Comparison of ENCODE assay signal across 17 cellular contexts in the genomic region with DNA sequence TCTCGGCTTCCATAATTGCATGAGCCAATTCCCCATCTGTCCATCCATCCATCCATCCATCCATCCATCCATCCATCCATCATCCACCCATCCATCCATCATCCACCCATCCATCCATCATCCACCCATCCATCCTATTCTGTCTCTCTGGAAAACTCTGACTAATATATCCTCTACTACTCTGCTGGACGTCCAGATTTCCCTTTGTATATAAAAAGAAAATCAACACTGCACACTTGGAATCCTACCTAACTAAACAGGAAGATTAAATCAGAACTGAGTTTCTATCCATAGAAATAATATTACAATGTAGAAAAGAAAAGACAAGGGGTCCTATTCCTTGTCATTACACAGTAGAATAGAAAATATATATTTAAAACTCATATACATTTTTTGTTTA.
A peak's percentile ranks its signal among the peaks of the same experiment; 100 is the strongest.
DNase-seq lines count a peak whose midpoint lies in the region; ATAC-seq and TF ChIP-seq lines count a peak whose summit lies in the region.
"Had no signal": no experiment of that assay in that cellular context is flagged by ENCODE, and none has a peak within 500 bp of the region (broad histone marks: within the 10 kb centered on the region; RNA-seq: fewer than 3 reads in every experiment).

No MANE protein-coding gene starts in this region.

- no peaks in the 10 kb centered on the region for H3K9me2 ChIP-seq in OCI-LY1 (ENCODE audit: low read depth, low read length)

- TF ChIP-seq CTCF in OCI-LY1 (IDR thresholded peaks at IDR 0.05; ENCODE audit: low read length), result no peak
- TF ChIP-seq CTCF in left ventricle myocardium inferior (IDR thresholded peaks at IDR 0.05; ENCODE audit: borderline replicate concordance), result no peak

- H3K4me1 ChIP-seq in BLaER1 treated with 17β-estradiol and CSF1 and Interleukin-3, amounts not matched to agents 10 nM and 100 nM, result peaks cover 9 to 22% (median 17%) of the 10 kb centered on the region in 10 experiments
- H3K4me1 ChIP-seq in OCI-LY1 (ENCODE audit: insufficient read depth, low read length, severe bottlenecking), result peaks cover 15% of the 10 kb centered on the region
- no peaks in the 10 kb centered on the region for H3K4me1 ChIP-seq in mesendoderm (ENCODE audit: control insufficient read depth, low read depth, low read length)
- peaks cover 12% of the 10 kb centered on the region for H3K4me1 ChIP-seq in left ventricle myocardium inferior
- H3K4me1 ChIP-seq: BE2C had no signal

- H3K4me3 ChIP-seq in BLaER1 treated with 17β-estradiol and CSF1 and Interleukin-3, amounts not matched to agents 10 nM and 100 nM, result no peak overlapping the region
- H3K4me3 ChIP-seq in OCI-LY1 (ENCODE audit: low read depth, low read length, poor library complexity, severe bottlenecking), result no peak overlapping the region
- H3K4me3 ChIP-seq in mesendoderm (ENCODE audit: low read length), result no peak overlapping the region
- no peak overlapping the region for H3K4me3 ChIP-seq in left ventricle myocardium inferior

- no peak overlapping the region for H3K4me3 Mint-ChIP-seq in stimulated activated memory B cell treated with anti-CD40 and anti-IgM and Interleukin-4, amounts not matched to agents 10 μg/mL and 1 μg/mL and 100 μg/mL, for 72 hours
- H3K4me3 Mint-ChIP-seq in natural killer cell treated with Interleukin-12 subunit alpha and Interleukin-12 subunit beta and Interleukin-15 and Interleukin-18, amount 100 ng/mL, for 72 hours, result no peak overlapping the region
- H3K4me3 Mint-ChIP-seq: CD14-positive monocyte; CD4-positive, alpha-beta memory T cell; H9 had no signal

- no peaks in the 10 kb centered on the region; the same call in 1 of the 2 replicates for H3F3A ChIP-seq in OCI-LY1 (ENCODE audit: insufficient read depth, low read length)

- H3K36me3 Mint-ChIP-seq in stimulated activated memory B cell treated with anti-CD40 and anti-IgM and Interleukin-4, amounts not matched to agents 10 μg/mL and 1 μg/mL and 100 μg/mL, for 72 hours, result peaks cover 5% of the 10 kb centered on the region
- no peaks in the 10 kb centered on the region for H3K36me3 Mint-ChIP-seq in natural killer cell treated with Interleukin-12 subunit alpha and Interleukin-12 subunit beta and Interleukin-15 and Interleukin-18, amount 100 ng/mL, for 72 hours

- H4K20me1 ChIP-seq in BLaER1 treated with 17β-estradiol and CSF1 and Interleukin-3, amounts not matched to agents 10 nM and 100 nM, result no peaks in the 10 kb centered on the region
- H4K20me1 ChIP-seq in OCI-LY1 (ENCODE audit: insufficient read depth, low read length), result no peaks in the 10 kb centered on the region

- no peak for ATAC-seq in stimulated activated memory B cell treated with anti-CD40 and anti-IgM and Interleukin-4, amounts not matched to agents 10 μg/mL and 1 μg/mL and 100 μg/mL, for 72 hours
- no peak for ATAC-seq in natural killer cell treated with Interleukin-12 subunit alpha and Interleukin-12 subunit beta and Interleukin-15 and Interleukin-18, amount 100 ng/mL, for 72 hours

- intact Hi-C loops in left ventricle myocardium inferior (cut with micrococcal nuclease), result loop anchor here (10.0 kb wide), 1 partner anchor 138 kb away; no protein-coding TSS in a partner anchor

- H2BK15ac ChIP-seq in mesendoderm (replicated peaks; ENCODE audit: low read depth), result no peak overlapping the region

- H2BK120ac ChIP-seq in mesendoderm (ENCODE audit: low read depth, low read length), result no peak overlapping the region

- H3K27ac Mint-ChIP-seq in stimulated activated memory B cell treated with anti-CD40 and anti-IgM and Interleukin-4, amounts not matched to agents 10 μg/mL and 1 μg/mL and 100 μg/mL, for 72 hours, result peak overlapping the region; percentile 83
- no peak overlapping the region for H3K27ac Mint-ChIP-seq in natural killer cell treated with Interleukin-12 subunit alpha and Interleukin-12 subunit beta and Interleukin-15 and Interleukin-18, amount 100 ng/mL, for 72 hours
- H3K27ac Mint-ChIP-seq: H9 had no signal

- no peak overlapping the region for H2AK5ac ChIP-seq in mesendoderm (ENCODE audit: low read length)

- H3K4ac ChIP-seq in mesendoderm (ENCODE audit: low read depth, low read length), result no peak overlapping the region

- peak; percentile 16 for DNase-seq in dermis blood vessel endothelial cell
- DNase-seq in NCI-H2171 treated with DMSO at 0.1 percent for 48 hours (lab: John Stamatoyannopoulos, UW), result no peak
- DNase-seq in natural killer cell treated with Interleukin-12 subunit alpha and Interleukin-12 subunit beta and Interleukin-15 and Interleukin-18, amount 100 ng/mL, for 72 hours (ENCODE audit: low spot score), result no peak
- no peak for DNase-seq in mesendoderm
- no peak for DNase-seq in left ventricle myocardium inferior
- DNase-seq: BE2C; CD4-positive, alpha-beta memory T cell; DMS153; DMS79; GF-D8; GOT3; H9 had no signal

- no CpG with 5 or more reads among the region's 2 CpGs for WGBS in mesendoderm (ENCODE audit: extremely low coverage, insufficient coverage, low lambda C conversion rate)

- H3K4me2 ChIP-seq in BLaER1 treated with 17β-estradiol and CSF1 and Interleukin-3, amounts not matched to agents 10 nM and 100 nM, result peak overlapping the region; percentile 5 to 57 (median 43); a peak in 13 of 22 replicates
- H3K4me2 ChIP-seq in OCI-LY1 (ENCODE audit: low read length), result no peak overlapping the region
- H3K4me2 ChIP-seq in mesendoderm (ENCODE audit: low read length), result no peak overlapping the region

- no peak overlapping the region for H3K18ac ChIP-seq in mesendoderm (ENCODE audit: low read length)

- no peak overlapping the region for H2BK5ac ChIP-seq in mesendoderm (ENCODE audit: low read length)

- H4K5ac ChIP-seq in mesendoderm (ENCODE audit: low read length), result no peak overlapping the region

- H3K4me1 Mint-ChIP-seq in stimulated activated memory B cell treated with anti-CD40 and anti-IgM and Interleukin-4, amounts not matched to agents 10 μg/mL and 1 μg/mL and 100 μg/mL, for 72 hours, result peaks cover 28% of the 10 kb centered on the region
- peaks cover 3 to 4% of the 10 kb centered on the region in 2 donors for H3K4me1 Mint-ChIP-seq in natural killer cell treated with Interleukin-12 subunit alpha and Interleukin-12 subunit beta and Interleukin-15 and Interleukin-18, amount 100 ng/mL, for 72 hours (ENCODE audit: low read depth in 2 of 2)

- H3K9ac ChIP-seq in BLaER1 treated with 17β-estradiol and CSF1 and Interleukin-3, amounts not matched to agents 10 nM and 100 nM, result no peak overlapping the region
- H3K9ac ChIP-seq in OCI-LY1 (ENCODE audit: low read length), result no peak overlapping the region
- no peak overlapping the region for H3K9ac ChIP-seq in mesendoderm (ENCODE audit: low read length)

- no peaks in the 10 kb centered on the region for H3K27me3 ChIP-seq in BLaER1 treated with 17β-estradiol and CSF1 and Interleukin-3, amounts not matched to agents 10 nM and 100 nM
- no peaks in the 10 kb centered on the region for H3K27me3 ChIP-seq in OCI-LY1 (ENCODE audit: insufficient read depth, low read length)
- no peaks in the 10 kb centered on the region for H3K27me3 ChIP-seq in mesendoderm (ENCODE audit: insufficient read depth, low read length, poor library complexity)
- H3K27me3 ChIP-seq in left ventricle myocardium inferior (ENCODE audit: low read depth), result no peaks in the 10 kb centered on the region
- H3K27me3 ChIP-seq: BE2C had no signal

- H3K56ac ChIP-seq in mesendoderm (ENCODE audit: low read length), result no peak overlapping the region

- H3K27me3 Mint-ChIP-seq in stimulated activated memory B cell treated with anti-CD40 and anti-IgM and Interleukin-4, amounts not matched to agents 10 μg/mL and 1 μg/mL and 100 μg/mL, for 72 hours, result no peaks in the 10 kb centered on the region
- H3K27me3 Mint-ChIP-seq in natural killer cell treated with Interleukin-12 subunit alpha and Interleukin-12 subunit beta and Interleukin-15 and Interleukin-18, amount 100 ng/mL, for 72 hours, result no peaks in the 10 kb centered on the region
- H3K27me3 Mint-ChIP-seq: CD4-positive, alpha-beta memory T cell had no signal

- H3K23ac ChIP-seq in mesendoderm (ENCODE audit: low read length), result no peak overlapping the region

- H3K27ac ChIP-seq in BLaER1 treated with 17β-estradiol and CSF1 and Interleukin-3, amounts not matched to agents 10 nM and 100 nM, result peak overlapping the region in 4 of 11 experiments; percentile 3 to 47 (median 43); a peak in 2 of 22 replicates
- H3K27ac ChIP-seq in OCI-LY1 (ENCODE audit: low read depth, low read length, poor library complexity, severe bottlenecking) (peak overlapping the region; percentile 73), mesendoderm (ENCODE audit: low read depth, low read length) (no peak overlapping the region), left ventricle myocardium inferior (replicated peaks) (no peak overlapping the region)
- H3K27ac ChIP-seq: HL-60 had no signal

- no peaks in the 10 kb centered on the region for H3K9me3 Mint-ChIP-seq in stimulated activated memory B cell treated with anti-CD40 and anti-IgM and Interleukin-4, amounts not matched to agents 10 μg/mL and 1 μg/mL and 100 μg/mL, for 72 hours
- no peaks in the 10 kb centered on the region for H3K9me3 Mint-ChIP-seq in natural killer cell treated with Interleukin-12 subunit alpha and Interleukin-12 subunit beta and Interleukin-15 and Interleukin-18, amount 100 ng/mL, for 72 hours
- H3K9me3 Mint-ChIP-seq: CD14-positive monocyte; CD4-positive, alpha-beta memory T cell; H9 had no signal

- H3K79me2 ChIP-seq in OCI-LY1 (ENCODE audit: insufficient read depth, low read length), result no peaks in the 10 kb centered on the region
- H3K79me2 ChIP-seq in mesendoderm (ENCODE audit: control insufficient read depth, insufficient read depth, low read length), result no peaks in the 10 kb centered on the region

- no peaks in the 10 kb centered on the region for H3K79me1 ChIP-seq in mesendoderm (ENCODE audit: low read length)

- H4K8ac ChIP-seq in mesendoderm (ENCODE audit: low read depth, low read length), result no peak overlapping the region

- no peak overlapping the region for H2AFZ ChIP-seq in OCI-LY1 (ENCODE audit: low read length)

- H3K9me3 ChIP-seq in BLaER1 treated with 17β-estradiol and CSF1 and Interleukin-3, amounts not matched to agents 10 nM and 100 nM (replicated peaks in 1 of 11), result peaks cover 0 to 7% (median 0%) of the 10 kb centered on the region in 11 experiments; a peak in 1 of 22 replicates
- no peaks in the 10 kb centered on the region for H3K9me3 ChIP-seq in OCI-LY1 (ENCODE audit: low read length)
- no peaks in the 10 kb centered on the region for H3K9me3 ChIP-seq in left ventricle myocardium inferior (replicated peaks)
- H3K9me3 ChIP-seq: BE2C had no signal

- peaks cover 4 to 41% (median 27%) of the 10 kb centered on the region in 11 experiments; a peak in 19 of 22 replicates for H3K36me3 ChIP-seq in BLaER1 treated with 17β-estradiol and CSF1 and Interleukin-3, amounts not matched to agents 10 nM and 100 nM
- H3K36me3 ChIP-seq in OCI-LY1 (ENCODE audit: insufficient read depth, low read length) (peaks cover 24% of the 10 kb centered on the region), mesendoderm (ENCODE audit: control insufficient read depth, insufficient read depth, low read length) (no peaks in the 10 kb centered on the region), left ventricle myocardium inferior (no peaks in the 10 kb centered on the region)
- H3K36me3 ChIP-seq: BE2C had no signal

Comparison
In these comparisons a context has a peak if more than half of its experiments do, and no peak if none do; other contexts are left out.
1. H3K4me2 ChIP-seq: peak in BLaER1 treated with 17β-estradiol and CSF1 and Interleukin-3, amounts not matched to agents 10 nM and 100 nM (11 of 11); none in OCI-LY1 (single experiment) and mesendoderm (single experiment).